ENCODE assay signal across 10 cellular contexts in the genomic region with DNA sequence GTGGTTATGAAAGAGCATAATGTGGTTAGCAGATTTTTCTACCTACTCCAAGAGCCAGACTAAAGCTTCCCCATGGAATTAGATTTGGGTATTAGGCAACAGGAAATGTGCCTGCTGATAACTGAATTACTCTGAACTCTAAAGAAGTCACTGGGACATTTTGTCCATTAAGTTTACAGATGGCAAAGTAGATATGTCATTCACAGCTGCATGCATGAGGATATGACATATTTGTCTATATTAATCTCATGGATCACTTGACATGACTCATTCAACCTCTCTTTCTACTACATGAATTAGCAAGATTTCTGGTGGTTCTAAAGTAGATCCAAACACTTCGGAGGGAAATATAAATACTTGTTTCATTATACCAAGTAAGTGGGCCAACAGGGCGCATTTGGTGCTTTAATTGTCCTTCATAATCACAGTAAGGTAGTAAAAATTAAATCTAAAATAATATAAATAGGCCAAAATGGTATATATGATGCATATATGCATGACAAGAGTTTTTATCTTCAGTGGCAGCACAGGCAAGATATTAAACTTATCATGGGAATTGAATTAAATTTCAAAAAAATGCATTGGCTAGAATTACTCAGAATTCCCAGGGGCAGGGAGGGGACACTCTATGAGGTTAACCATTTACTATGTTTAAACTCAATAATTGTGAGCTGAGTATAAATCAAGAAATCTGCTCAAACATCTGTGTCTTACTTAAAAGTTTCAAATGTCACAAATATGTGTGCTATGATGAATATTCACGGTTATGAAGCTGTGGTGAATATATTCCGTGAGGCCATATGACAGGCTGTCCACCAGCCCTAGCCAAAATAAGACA.
DNase-seq lines count a peak whose midpoint lies in the region; FAIRE-seq and TF ChIP-seq lines count a peak whose summit lies in the region.
"Had no signal": no experiment of that assay in that cellular context is flagged by ENCODE, and none has a peak within 500 bp of the region (broad histone marks: within the 10 kb centered on the region; RNA-seq: fewer than 3 reads in every experiment).

No MANE protein-coding gene starts in this region.

- WGBS in esophagus muscularis mucosa, result 79% methylated on average over 4 of the region's 4 CpGs
- WGBS in stomach, 5 donors, result 85 to 86% (median 86%) methylated on average over 4 of the region's 4 CpGs

- H3K27ac ChIP-seq in esophagus muscularis mucosa (replicated peaks in 1 of 4) (peak overlapping the region in 1 of 4 donors; percentile 34), stomach (no peak overlapping the region)

- no peaks in the 10 kb centered on the region for H3K27me3 ChIP-seq in esophagus muscularis mucosa
- H3K27me3 ChIP-seq in stomach, result no peaks in the 10 kb centered on the region

- no peak for TF ChIP-seq EP300 in esophagus muscularis mucosa (IDR thresholded peaks at IDR 0.05)
- no peak for TF ChIP-seq EP300 in stomach (IDR thresholded peaks at IDR 0.05)

- DNase-seq in COLO829 (ENCODE audit: low spot score) (peak; percentile 35), NCI-H69 (lab: John Stamatoyannopoulos, UW) (peak; percentile 57), dedifferentiated amniotic fluid mesenchymal stem cell (ENCODE audit: extremely low spot score) (peak; percentile 84), myocyte (ENCODE audit: low read depth) (peak; percentile 77), esophagus muscularis mucosa (ENCODE audit: extremely low spot score) (no peak), immature natural killer cell (no peak), GM19239 (ENCODE audit: insufficient read length, low spot score) (no peak), stomach (no peak)
- DNase-seq: activated gamma-delta T cell, mucosa of descending colon had no signal

- H3K4me1 Mint-ChIP-seq in immature natural killer cell, result no peaks in the 10 kb centered on the region

- no peak for TF ChIP-seq CTCF in esophagus muscularis mucosa (IDR thresholded peaks at IDR 0.05)
- TF ChIP-seq CTCF in stomach (IDR thresholded peaks at IDR 0.05), result no peak

- H3K27me3 Mint-ChIP-seq in immature natural killer cell (ENCODE audit: low read depth in 3 of 3), result peaks cover 0 to 3% (median 2%) of the 10 kb centered on the region in 3 donors

- peaks cover 0 to 2% (median 0%) of the 10 kb centered on the region in 6 donors for H3K9me3 Mint-ChIP-seq in immature natural killer cell

- intact Hi-C loops in esophagus muscularis mucosa (cut with DNase I) (no loop called here), stomach (cut with DNase I; ENCODE audit: low total_unique reads) (no loop called here)

- H3K4me3 ChIP-seq in esophagus muscularis mucosa (no peak overlapping the region), stomach (no peak overlapping the region)
- H3K4me3 ChIP-seq: mucosa of descending colon had no signal

- no peaks in the 10 kb centered on the region for H3K36me3 ChIP-seq in esophagus muscularis mucosa
- no peaks in the 10 kb centered on the region for H3K36me3 ChIP-seq in stomach

- TF ChIP-seq POLR2A in esophagus muscularis mucosa (IDR thresholded peaks at IDR 0.05; ENCODE audit: low read depth) (no peak), stomach (IDR thresholded peaks at IDR 0.05) (no peak)

- H3K27ac Mint-ChIP-seq in immature natural killer cell, result no peak overlapping the region

- peaks cover 0 to 15% (median 3%) of the 10 kb centered on the region in 4 donors for H3K4me1 ChIP-seq in esophagus muscularis mucosa
- no peaks in the 10 kb centered on the region for H3K4me1 ChIP-seq in stomach

- H3K36me3 Mint-ChIP-seq in immature natural killer cell, result no peaks in the 10 kb centered on the region

- H3K9me3 ChIP-seq in esophagus muscularis mucosa, result no peaks in the 10 kb centered on the region
- no peaks in the 10 kb centered on the region for H3K9me3 ChIP-seq in stomach
- H3K9me3 ChIP-seq: mucosa of descending colon had no signal

- H3K4me3 Mint-ChIP-seq in immature natural killer cell, result no peak overlapping the region

- no peak for FAIRE-seq in GM19239 (lab: Jason Lieb, UNC)

Comparison
In these comparisons a context has a peak if more than half of its experiments do, and no peak if none do; other contexts are left out.
1. DNase-seq: peak in COLO829 (single experiment), NCI-H69 (single experiment), dedifferentiated amniotic fluid mesenchymal stem cell (single experiment) and myocyte (single experiment); none in esophagus muscularis mucosa (single experiment), immature natural killer cell (0 of 3), GM19239 (single experiment) and stomach (single experiment).